In genomic region chr19:12884926-12885748, GRCh38 we compare ENCODE assay signal across 8 cellular contexts. TPM values are rescaled to one million over a fixed set of nuclear protein-coding genes. Genes with fewer than 3 reads are reported as not detected.
DNase-seq lines count a peak whose midpoint lies in the region; ATAC-seq and TF ChIP-seq lines count a peak whose summit lies in the region.

No MANE protein-coding gene starts in this region.

- ATAC-seq in IMR-90 (ENCODE audit: low read depth) (peak; percentile 62), psoas muscle (peak; percentile 34 to 53 (median 41)), HG03378 (IDR thresholded peaks at IDR 0.05; ENCODE audit: unreplicated experiment) (no peak)

- no peak overlapping the region for H3K4ac ChIP-seq in IMR-90 (ENCODE audit: low read depth, low read length)

- TF ChIP-seq RAD21 in IMR-90 (IDR thresholded peaks at IDR 0.05; ENCODE audit: low read length) = peak; percentile 42

- H3K14ac ChIP-seq in IMR-90 (replicated peaks; ENCODE audit: low read depth, low read length) = no peak overlapping the region

- no peak overlapping the region for H4K8ac ChIP-seq in IMR-90 (ENCODE audit: low read depth in 2 of 2, low read length in 2 of 2)

- H3K9me3 ChIP-seq in IMR-90 (ENCODE audit: control insufficient read depth, insufficient read depth, low read length) = peaks cover 13% of the 10 kb centered on the region
- no peaks in the 10 kb centered on the region for H3K9me3 ChIP-seq in cardiac muscle cell (ENCODE audit: low read depth)
- no peaks in the 10 kb centered on the region for H3K9me3 ChIP-seq in psoas muscle

- TF ChIP-seq CTCF in IMR-90 (conservative IDR thresholded peaks at IDR 0.05; ENCODE audit: low read depth, low read length) = peak; percentile 52
- peak; percentile 70 for TF ChIP-seq CTCF in cardiac muscle cell (IDR thresholded peaks at IDR 0.05; ENCODE audit: low read depth, low read length)
- peak; percentile 50 for TF ChIP-seq CTCF in psoas muscle (IDR thresholded peaks at IDR 0.05)

- H3K36me3 ChIP-seq in IMR-90 (ENCODE audit: control insufficient read depth, insufficient read depth, low read length) (no peaks in the 10 kb centered on the region), cardiac muscle cell (no peaks in the 10 kb centered on the region), psoas muscle (ENCODE audit: insufficient read depth in 1 of 2, low read depth in 1 of 2) (no peaks in the 10 kb centered on the region)

- H4K91ac ChIP-seq in IMR-90 (ENCODE audit: insufficient read depth, low read depth, low read length) = no peak overlapping the region

- in situ Hi-C loops in IMR-90 (cut with MboI; ENCODE audit: low sequenced_read_pairs) = no loop called here

- no peak overlapping the region for H4K5ac ChIP-seq in IMR-90 (ENCODE audit: low read depth, low read length)

- H3K27ac ChIP-seq in IMR-90 (ENCODE audit: insufficient read depth, low read length) (no peak overlapping the region), cardiac muscle cell (no peak overlapping the region), psoas muscle (no peak overlapping the region)

- peak overlapping the region; percentile 87 for H2AFZ ChIP-seq in IMR-90 (replicated peaks; ENCODE audit: low read length, poor library complexity)

- H3K4me2 ChIP-seq in IMR-90 (ENCODE audit: low read depth, low read length) = peak overlapping the region; percentile 61

- H3K23ac ChIP-seq in IMR-90 (ENCODE audit: low read depth, low read length) = no peak overlapping the region

- dilution Hi-C loops in IMR-90 (cut with HindIII; ENCODE audit: low sequenced_read_pairs, unreplicated experiment) = no loop called here

- H3K56ac ChIP-seq in IMR-90 (ENCODE audit: extremely low read depth, insufficient read depth, low read length) = no peak overlapping the region

- POLR2A ChIA-PET in IMR-90 (lab: Charles Lee; ENCODE audit: unreplicated experiment) = no interaction called here

- DNase-seq in COR-L47 (lab: John Stamatoyannopoulos, UW) (peak; percentile 97), IMR-90 (peak; percentile 28), SHP77 (lab: John Stamatoyannopoulos, UW) (peak; percentile 78 to 82), cardiac muscle cell (ENCODE audit: low read depth in 1 of 2, low spot score in 1 of 2) (peak; percentile 68 to 72), psoas muscle (peak; percentile 67 to 80), ureter (ENCODE audit: low spot score) (peak; percentile 73)
- peak; percentile 91 for DNase-seq in activated naive CD4-positive, alpha-beta T cell treated with Interleukin-2 at 50 U/mL for 16 hours

- 5% methylated on average over 45 of the region's 73 CpGs; no CpG with 5 or more reads in 1 of the 2 experiments for WGBS in IMR-90 (ENCODE audit: extremely low coverage in 2 of 2, insufficient read length in 1 of 2), 2 experiments
- 2 to 5% (median 3%) methylated on average over 60 to 73 of the region's 73 CpGs for WGBS in psoas muscle, 3 donors

- H3K9me1 ChIP-seq in IMR-90 (ENCODE audit: insufficient read depth, low read length) = no peaks in the 10 kb centered on the region

- H3K18ac ChIP-seq in IMR-90 (ENCODE audit: low read depth, low read length) = no peak overlapping the region

- H3K4me1 ChIP-seq in IMR-90 (ENCODE audit: control insufficient read depth, insufficient read depth, low read length) = peaks cover 5% of the 10 kb centered on the region; the same call in 1 of the 2 replicates
- no peaks in the 10 kb centered on the region for H3K4me1 ChIP-seq in cardiac muscle cell (ENCODE audit: low read depth)
- peaks cover 13% of the 10 kb centered on the region for H3K4me1 ChIP-seq in psoas muscle

- BruUV-seq in IMR-90 (replicated peaks; lab: Mats Ljungman, UMichigan) = no TSS peak

- H2BK5ac ChIP-seq in IMR-90 (ENCODE audit: low read depth, low read length, poor library complexity, severe bottlenecking) = no peak overlapping the region

- no peak for TF ChIP-seq POLR2A in IMR-90 (IDR thresholded peaks at IDR 0.05; ENCODE audit: low read depth, low read length)

- no peak overlapping the region for H2BK120ac ChIP-seq in IMR-90 (ENCODE audit: low read depth, low read length)

- no peak overlapping the region for H2AK9ac ChIP-seq in IMR-90 (replicated peaks; ENCODE audit: low read depth, low read length, poor library complexity)

- no peaks in the 10 kb centered on the region for H4K20me1 ChIP-seq in IMR-90 (ENCODE audit: insufficient read depth, low read length)

- H3K27me3 ChIP-seq in IMR-90 (ENCODE audit: control insufficient read depth, insufficient read depth, low read length) = peaks cover 40% of the 10 kb centered on the region
- no peaks in the 10 kb centered on the region for H3K27me3 ChIP-seq in cardiac muscle cell
- peaks cover 0 to 10% (median 2%) of the 10 kb centered on the region in 3 donors for H3K27me3 ChIP-seq in psoas muscle (ENCODE audit: insufficient read depth in 3 of 3, low read length in 2 of 3)

- no peak overlapping the region for H3K9ac ChIP-seq in IMR-90 (ENCODE audit: low read depth, low read length)

- intact Hi-C loops in IMR-90 (cut with micrococcal nuclease) (no loop called here), psoas muscle (cut with DNase I) (no loop called here)

- peaks cover 0 to 6% of the 10 kb centered on the region in 2 experiments; a peak in 1 of 4 replicates for H3K79me1 ChIP-seq in IMR-90 (ENCODE audit: low read depth in 1 of 2, low read length in 2 of 2)

- no peak overlapping the region for H2BK20ac ChIP-seq in IMR-90 (ENCODE audit: low read depth, low read length)

- CTCF ChIA-PET in IMR-90 (lab: Yijun Ruan, JAX) = interaction anchor here (0.6 kb wide), 1 partner anchor 243 kb away, joined by 3 read pairs; no protein-coding TSS in a partner anchor

- no peak overlapping the region for H2BK15ac ChIP-seq in IMR-90 (ENCODE audit: low read depth, low read length)

- peak overlapping the region; percentile 32 for H3K4me3 ChIP-seq in IMR-90 (ENCODE audit: insufficient read depth, low read depth, low read length)
- peak overlapping the region; percentile 25 for H3K4me3 ChIP-seq in cardiac muscle cell
- peak overlapping the region; percentile 63 for H3K4me3 ChIP-seq in psoas muscle

- no peak overlapping the region for H2AK5ac ChIP-seq in IMR-90 (ENCODE audit: low read depth, low read length)

TF ChIP-seq in IMR-90, 13 proteins besides CTCF, POLR2A, EP300 and RAD21:
- TF ChIP-seq CHD1 (IDR thresholded peaks at IDR 0.05; ENCODE audit: low read depth, low read length) (no peak), SMC3 (IDR thresholded peaks at IDR 0.05; ENCODE audit: low read depth, low read length) (no peak), MXI1 (IDR thresholded peaks at IDR 0.05; ENCODE audit: borderline replicate concordance, low read depth, low read length) (no peak), CEBPB (IDR thresholded peaks at IDR 0.05; ENCODE audit: low read depth, low read length) (no peak)
- TF ChIP-seq, protein P1, sequence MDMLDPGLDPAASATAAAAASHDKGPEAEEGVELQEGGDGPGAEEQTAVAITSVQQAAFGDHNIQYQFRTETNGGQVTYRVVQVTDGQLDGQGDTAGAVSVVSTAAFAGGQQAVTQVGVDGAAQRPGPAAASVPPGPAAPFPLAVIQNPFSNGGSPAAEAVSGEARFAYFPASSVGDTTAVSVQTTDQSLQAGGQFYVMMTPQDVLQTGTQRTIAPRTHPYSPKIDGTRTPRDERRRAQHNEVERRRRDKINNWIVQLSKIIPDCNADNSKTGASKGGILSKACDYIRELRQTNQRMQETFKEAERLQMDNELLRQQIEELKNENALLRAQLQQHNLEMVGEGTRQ (IDR thresholded peaks at IDR 0.05; ENCODE audit: low read depth, low read length) = no peak

RNA-seq across cellular contexts. Expression of gene KLF1, which starts 1.9 kb away (rescaled TPM):
- not detected in 2 replicates for total RNA-seq in IMR-90 (2012; rRNA removed)
- polyA plus RNA-seq in IMR-90 (2012; rRNA removed) = not detected in 2 replicates
- not detected in 2 replicates for polyA plus RNA-seq in IMR-90 (2012; cell fraction: cytosol; rRNA removed)
- not detected in 2 replicates for polyA plus RNA-seq in IMR-90 (2012; cell fraction: nucleus; rRNA removed; ENCODE audit: low replicate concordance)
- total RNA-seq in cardiac muscle cell = 0.51 and 2.2 TPM in 2 replicates
- polyA plus RNA-seq in cardiac muscle cell = 1.3 and 1.4 TPM in 2 replicates
- under 1 TPM in 2 of 4 donors, not detected in 2; 0.34 to 0.37 TPM for total RNA-seq in psoas muscle
- under 1 TPM in 1 of 3 donors, not detected in 2; 0.18 TPM for polyA plus RNA-seq in psoas muscle
- not detected for total RNA-seq in ureter

RNA-seq across cellular contexts. Expression of gene DNASE2, which starts 3.9 kb away (rescaled TPM):
- total RNA-seq in IMR-90 (2012; rRNA removed) (6.4 and 9.5 TPM in 2 replicates), cardiac muscle cell (25.8 and 54.7 TPM in 2 replicates), psoas muscle (10 to 100 TPM in 2 of 4 donors, 1 to 10 TPM in 2; 5.5 to 23.0 (median 13.1) TPM), ureter (42.2 TPM)
- polyA plus RNA-seq in IMR-90 (2012; rRNA removed) (31.1 and 32.0 TPM in 2 replicates), cardiac muscle cell (26.0 and 49.5 TPM in 2 replicates), psoas muscle (10 to 100 TPM in 1 of 3 donors, 1 to 10 TPM in 2; 5.9 to 14.8 (median 7.5) TPM)
- polyA plus RNA-seq in IMR-90 (2012; cell fraction: cytosol; rRNA removed) = 21.0 and 47.0 TPM in 2 replicates
- 4.5 and 7.3 TPM in 2 replicates for polyA plus RNA-seq in IMR-90 (2012; cell fraction: nucleus; rRNA removed; ENCODE audit: low replicate concordance)

RNA-seq across cellular contexts. Expression of gene GCDH, which starts 5.8 kb away (rescaled TPM):
- total RNA-seq in IMR-90 (2012; rRNA removed) (41.1 and 41.6 TPM in 2 replicates), cardiac muscle cell (54.9 and 77.9 TPM in 2 replicates), psoas muscle (10 to 100 TPM; 18.9 to 45.2 (median 31.2) TPM), ureter (35.6 TPM)
- polyA plus RNA-seq in IMR-90 (2012; rRNA removed) (24.5 and 27.7 TPM in 2 replicates), cardiac muscle cell (28.5 and 32.6 TPM in 2 replicates), psoas muscle (10 to 100 TPM; 21.1 to 28.8 (median 21.9) TPM)
- polyA plus RNA-seq in IMR-90 (2012; cell fraction: cytosol; rRNA removed) = 30.4 and 37.2 TPM in 2 replicates
- 35.7 and 72.7 TPM in 2 replicates for polyA plus RNA-seq in IMR-90 (2012; cell fraction: nucleus; rRNA removed; ENCODE audit: low replicate concordance)

RNA-seq across cellular contexts. Expression of gene SYCE2, which starts 34.0 kb away (rescaled TPM):
- under 0.01 and 0.36 TPM in 2 replicates for total RNA-seq in IMR-90 (2012; rRNA removed)
- polyA plus RNA-seq in IMR-90 (2012; rRNA removed) = 0.19 and 0.50 TPM in 2 replicates
- 0.04 and 0.12 TPM in 2 replicates for polyA plus RNA-seq in IMR-90 (2012; cell fraction: cytosol; rRNA removed)
- 0.10 and 0.14 TPM in 2 replicates for polyA plus RNA-seq in IMR-90 (2012; cell fraction: nucleus; rRNA removed; ENCODE audit: low replicate concordance)
- 0.53 and 1.1 TPM in 2 replicates for total RNA-seq in cardiac muscle cell
- polyA plus RNA-seq in cardiac muscle cell = 2.8 and 3.8 TPM in 2 replicates
- not detected for total RNA-seq in psoas muscle
- under 1 TPM in 1 of 3 donors, not detected in 2; 0.05 TPM for polyA plus RNA-seq in psoas muscle
- 0.52 TPM for total RNA-seq in ureter

RNA-seq across cellular contexts. Expression of gene MAST1, which starts 46.8 kb away (rescaled TPM):
- total RNA-seq in IMR-90 (2012; rRNA removed) = 0.28 and 1.1 TPM in 2 replicates
- 0.44 and 0.56 TPM in 2 replicates for polyA plus RNA-seq in IMR-90 (2012; rRNA removed)
- 1.1 and 1.9 TPM in 2 replicates for polyA plus RNA-seq in IMR-90 (2012; cell fraction: cytosol; rRNA removed)
- polyA plus RNA-seq in IMR-90 (2012; cell fraction: nucleus; rRNA removed; ENCODE audit: low replicate concordance) = 1.8 and 2.1 TPM in 2 replicates
- 3.7 and 7.9 TPM in 2 replicates for total RNA-seq in cardiac muscle cell
- polyA plus RNA-seq in cardiac muscle cell = 3.9 and 10.9 TPM in 2 replicates
- total RNA-seq in psoas muscle = not detected
- under 1 TPM; 0.09 to 0.13 (median 0.10) TPM for polyA plus RNA-seq in psoas muscle
- 0.36 TPM for total RNA-seq in ureter

Comparison
In these comparisons a context has a peak if more than half of its experiments do, and no peak if none do; other contexts are left out.
1. DNase-seq: peak in every context shown above with its lines; median percentile 97 in COR-L47; 91 in activated naive CD4-positive, alpha-beta T cell treated with Interleukin-2 at 50 U/mL for 16 hours; 80 in SHP77; 74 in psoas muscle; 73 in ureter; 70 in cardiac muscle cell; 28 in IMR-90.